15 cellular contexts compared by ENCODE assay signal in genomic region chr11:101870510-101870909, GRCh38. TPM values are rescaled to one million over a fixed set of nuclear protein-coding genes. Genes with fewer than 3 reads are reported as not detected.
A peak's percentile ranks its signal among the peaks of the same experiment; 100 is the strongest.
DNase-seq lines count a peak whose midpoint lies in the region; FAIRE-seq and TF ChIP-seq lines count a peak whose summit lies in the region.
"Had no signal": no experiment of that assay in that cellular context is flagged by ENCODE, and none has a peak within 500 bp of the region (broad histone marks: within the 10 kb centered on the region; RNA-seq: fewer than 3 reads in every experiment).

No MANE protein-coding gene starts in this region.

- H3K36me3 ChIP-seq in GM23248 (ENCODE audit: low read depth) (no peaks in the 10 kb centered on the region), endothelial cell of umbilical vein (ENCODE audit: control insufficient read depth in 2 of 2, extremely low read depth in 1 of 2, insufficient read depth in 2 of 2, low read length in 2 of 2) (no peaks in the 10 kb centered on the region), colonic mucosa (no peaks in the 10 kb centered on the region)
- H3K36me3 ChIP-seq: right atrium auricular region had no signal

- H3K9me3 ChIP-seq in GM23248 (ENCODE audit: low read depth) (no peaks in the 10 kb centered on the region), endothelial cell of umbilical vein (replicated peaks; ENCODE audit: control insufficient read depth, insufficient read depth, low read length) (no peaks in the 10 kb centered on the region), colonic mucosa (no peaks in the 10 kb centered on the region)
- H3K9me3 ChIP-seq: right atrium auricular region had no signal

- H3K9ac ChIP-seq in GM23248 (no peak overlapping the region), endothelial cell of umbilical vein (replicated peaks; ENCODE audit: extremely low read depth, insufficient read depth, low read length) (no peak overlapping the region), colonic mucosa (ENCODE audit: low read depth in 2 of 2, low read length in 2 of 2) (no peak overlapping the region)

- no peak for TF ChIP-seq POLR2A in endothelial cell of umbilical vein (IDR thresholded peaks at IDR 0.05; ENCODE audit: low read depth, low read length)

- CTCF ChIA-PET in endothelial cell of umbilical vein (lab: Charles Lee), result interaction anchor here (0.9 to 4.8 kb wide), 4 partner anchors 8 to 137 kb away, joined by 3 to 35 read pairs (median 6); no protein-coding TSS in a partner anchor

- WGBS in GM23248 (ENCODE audit: low coverage in 1 of 2, low lambda C conversion rate in 2 of 2, missing lambda C conversion rate in 2 of 2), 2 experiments, result 46% methylated on average over 6 of the region's 6 CpGs

- peak; percentile 61 for FAIRE-seq in RCC 7860 (lab: Jason Lieb, UNC)
- peak; percentile 87 for FAIRE-seq in endothelial cell of umbilical vein (lab: Jason Lieb, UNC)

- in situ Hi-C loops in GM23248 (cut with MboI), result no loop called here

- no TSS peak for BruUV-seq in endothelial cell of umbilical vein (replicated peaks; lab: Mats Ljungman, UMichigan)

- H3K9me2 ChIP-seq in GM23248 (ENCODE audit: insufficient read depth), result no peaks in the 10 kb centered on the region

- peaks cover 38% of the 10 kb centered on the region for H3F3A ChIP-seq in GM23248 (ENCODE audit: insufficient read depth)

- H2AFZ ChIP-seq in GM23248, result no peak overlapping the region
- H2AFZ ChIP-seq in endothelial cell of umbilical vein (ENCODE audit: low read depth, low read length), result peak overlapping the region; percentile 40

- H4K20me1 ChIP-seq in GM23248 (ENCODE audit: insufficient read depth) (no peaks in the 10 kb centered on the region), endothelial cell of umbilical vein (replicated peaks; ENCODE audit: control insufficient read depth, extremely low read depth, insufficient read depth, low read length) (no peaks in the 10 kb centered on the region)

- TF ChIP-seq CTCF in endothelial cell of umbilical vein (IDR thresholded peaks at IDR 0.05; ENCODE audit: extremely low read depth in 1 of 2, insufficient read depth in 1 of 2, low read depth in 1 of 2, low read length in 2 of 2) (no peak), colonic mucosa (IDR thresholded peaks at IDR 0.05) (no peak)

- H3K27me3 ChIP-seq in GM23248 (replicated peaks; ENCODE audit: insufficient read depth) (no peaks in the 10 kb centered on the region), endothelial cell of umbilical vein (ENCODE audit: control insufficient read depth in 2 of 2, insufficient read depth in 2 of 2, low read length in 2 of 2) (no peaks in the 10 kb centered on the region), colonic mucosa (no peaks in the 10 kb centered on the region)
- H3K27me3 ChIP-seq: right atrium auricular region had no signal

- POLR2A ChIA-PET in endothelial cell of umbilical vein (lab: Charles Lee), result no interaction called here

- H3K79me2 ChIP-seq in GM23248 (ENCODE audit: insufficient read depth) (no peaks in the 10 kb centered on the region), endothelial cell of umbilical vein (ENCODE audit: control insufficient read depth, insufficient read depth, low read length) (no peaks in the 10 kb centered on the region)

- peaks cover 48% of the 10 kb centered on the region for H3K4me1 ChIP-seq in GM23248 (ENCODE audit: insufficient read depth)
- peaks cover 31% of the 10 kb centered on the region for H3K4me1 ChIP-seq in endothelial cell of umbilical vein (ENCODE audit: control insufficient read depth, extremely low read depth, insufficient read depth, low read length)
- no peaks in the 10 kb centered on the region for H3K4me1 ChIP-seq in colonic mucosa
- H3K4me1 ChIP-seq: right atrium auricular region had no signal

- dilution Hi-C loops in endothelial cell of umbilical vein (cut with MboI; ENCODE audit: extremely low pct_ligation_motif_present, low sequenced_read_pairs), result no loop called here

- H3K4me2 ChIP-seq in GM23248 (ENCODE audit: unreplicated experiment) (no peak overlapping the region), endothelial cell of umbilical vein (ENCODE audit: insufficient read depth, low read length) (peak overlapping the region; percentile 1)

- H3K9me1 ChIP-seq in endothelial cell of umbilical vein (replicated peaks; ENCODE audit: control insufficient read depth, extremely low read depth, insufficient read depth, low read length), result no peaks in the 10 kb centered on the region

- DNase-seq in GM23248 (peak; percentile 88), RCC 7860 (ENCODE audit: low spot score) (peak; percentile 75), endothelial cell of umbilical vein (ENCODE audit: low read depth, low spot score) (peak; percentile 85), renal cortical epithelial cell (ENCODE audit: low read depth) (peak; percentile 39), UCSD-AML1 (lab: John Stamatoyannopoulos, UW; ENCODE audit: unreplicated experiment) (no peak), retina (no peak), colonic mucosa (no peak)
- DNase-seq in stimulated activated CD4-positive, alpha-beta T cell treated with anti-CD3 and anti-CD28 coated beads, Interleukin-4, amount 100 ng/mL, for 24 hours, result no peak
- DNase-seq: activated CD4-positive, alpha-beta T cell treated with anti-CD3 and anti-CD28 coated beads, Interleukin-2, amount 50 U/mL, for 48 hours; activated effector memory CD4-positive, alpha-beta T cell treated with anti-CD3 and anti-CD28 coated beads, Interleukin-2, amount 50 U/mL, for 16 hours; foreskin melanocyte; kidney glomerular epithelial cell; naive B cell; T-helper 17 cell had no signal

- H3K4me3 ChIP-seq in GM23248 (no peak overlapping the region), endothelial cell of umbilical vein (replicated peaks in 1 of 3; ENCODE audit: insufficient read depth in 1 of 3, low read depth in 1 of 3, low read length in 3 of 3) (no peak overlapping the region), colonic mucosa (no peak overlapping the region)
- H3K4me3 ChIP-seq: right atrium auricular region had no signal

- intact Hi-C loops in endothelial cell of umbilical vein (cut with micrococcal nuclease), result loop anchor here (2.0 kb wide), 1 partner anchor 42 kb away; no protein-coding TSS in a partner anchor
- intact Hi-C loops in colonic mucosa (cut with DNase I), result no loop called here

- H3K27ac ChIP-seq in GM23248 (peak overlapping the region; percentile 38; the same call in 1 of the 2 replicates), endothelial cell of umbilical vein (ENCODE audit: insufficient read depth, low read depth, low read length) (peak overlapping the region; percentile 16), colonic mucosa (no peak overlapping the region)
- H3K27ac ChIP-seq: right atrium auricular region had no signal

TF ChIP-seq in endothelial cell of umbilical vein, 7 proteins besides CTCF, POLR2A, EP300 and RAD21:
- TF ChIP-seq POLR2AphosphoS5 (IDR thresholded peaks at IDR 0.05; ENCODE audit: insufficient read depth, low read depth, low read length), result peak; percentile 49
- TF ChIP-seq MYC (IDR thresholded peaks at IDR 0.05; ENCODE audit: low read depth, low read length), result no peak
- TF ChIP-seq MAX (IDR thresholded peaks at IDR 0.05; ENCODE audit: insufficient read depth, insufficient read length), result no peak
- peak; percentile 67 for TF ChIP-seq GATA2 (IDR thresholded peaks at IDR 0.05; ENCODE audit: insufficient read depth, insufficient read length, low read depth, low read length)
- no peak for TF ChIP-seq EZH2 (IDR thresholded peaks at IDR 0.05; ENCODE audit: borderline replicate concordance, low read depth, low read length, severe bottlenecking)
- TF ChIP-seq FOS (IDR thresholded peaks at IDR 0.05; ENCODE audit: borderline replicate concordance, insufficient read depth, low read length), result peak; percentile 95
- peak; percentile 85 for TF ChIP-seq JUN (IDR thresholded peaks at IDR 0.05; ENCODE audit: borderline replicate concordance, insufficient read depth, insufficient read length, low read depth)

RNA-seq across cellular contexts. Expression of gene CEP126, which starts 44.3 kb away (rescaled TPM):
- 2.0 and 3.5 TPM in 2 replicates for total RNA-seq in GM23248 (2014; rRNA removed; shearing (Covaris generic))
- polyA plus RNA-seq in GM23248 (2016; fragmentation: Nextera tagmentation; extraction: Ambion mirVana) (2.7 and 2.9 TPM in 2 replicates), endothelial cell of umbilical vein (2.9 and 3.6 TPM in 2 replicates)
- total RNA-seq in endothelial cell of umbilical vein (5.8 and 9.1 TPM in 2 replicates), renal cortical epithelial cell (0.52 and 3.8 TPM in 2 replicates), colonic mucosa (1 to 10 TPM; 2.6 to 3.6 TPM)
- polyA plus RNA-seq in endothelial cell of umbilical vein (2011; cell fraction: cytosol; rRNA removed), result 3.9 and 4.1 TPM in 2 replicates
- polyA plus RNA-seq in endothelial cell of umbilical vein (2011; cell fraction: nucleus; rRNA removed), result 14.9 and 16.2 TPM in 2 replicates
- 10.6 and 13.2 TPM in 2 replicates for polyA plus RNA-seq in endothelial cell of umbilical vein (2012)
- polyA minus RNA-seq in endothelial cell of umbilical vein, result 7.5 and 12.3 TPM in 2 replicates
- 1.4 TPM for polyA minus RNA-seq in endothelial cell of umbilical vein (2011; cell fraction: cytosol; rRNA and poly(A)+ RNA removed)
- 16.2 and 24.7 TPM in 2 replicates for polyA minus RNA-seq in endothelial cell of umbilical vein (2011; cell fraction: nucleus; rRNA and poly(A)+ RNA removed)

RNA-seq across cellular contexts. Expression of gene ANGPTL5, which starts 45.8 kb away (rescaled TPM):
- total RNA-seq in GM23248 (2014; rRNA removed; shearing (Covaris generic)), result not detected in 2 replicates
- 0.15 TPM in 1 of 2 replicates, not detected in the other for polyA plus RNA-seq in GM23248 (2016; fragmentation: Nextera tagmentation; extraction: Ambion mirVana)
- not detected in 2 replicates for total RNA-seq in endothelial cell of umbilical vein
- polyA plus RNA-seq in endothelial cell of umbilical vein, result 0.03 and 0.12 TPM in 2 replicates
- polyA plus RNA-seq in endothelial cell of umbilical vein (2011; cell fraction: cytosol; rRNA removed), result 0.12 and 0.18 TPM in 2 replicates
- 0.07 and 0.22 TPM in 2 replicates for polyA plus RNA-seq in endothelial cell of umbilical vein (2011; cell fraction: nucleus; rRNA removed)
- polyA plus RNA-seq in endothelial cell of umbilical vein (2012), result 0.07 and 0.14 TPM in 2 replicates
- not detected in 2 replicates for polyA minus RNA-seq in endothelial cell of umbilical vein
- polyA minus RNA-seq in endothelial cell of umbilical vein (2011; cell fraction: cytosol; rRNA and poly(A)+ RNA removed), result not detected
- polyA minus RNA-seq in endothelial cell of umbilical vein (2011; cell fraction: nucleus; rRNA and poly(A)+ RNA removed), result not detected in 2 replicates
- not detected in 2 replicates for total RNA-seq in renal cortical epithelial cell
- not detected for total RNA-seq in colonic mucosa
- total RNA-seq: T-helper 17 cell had no signal

Comparison
In these comparisons a context has a peak if more than half of its experiments do, and no peak if none do; other contexts are left out.
1. DNase-seq: peak in GM23248 (single experiment), RCC 7860 (single experiment), endothelial cell of umbilical vein (single experiment) and renal cortical epithelial cell (single experiment); none in UCSD-AML1 (single experiment), retina (single experiment), colonic mucosa (single experiment) and stimulated activated CD4-positive, alpha-beta T cell treated with anti-CD3 and anti-CD28 coated beads, Interleukin-4, amount 100 ng/mL, for 24 hours (single experiment).